In the genomic region with DNA sequence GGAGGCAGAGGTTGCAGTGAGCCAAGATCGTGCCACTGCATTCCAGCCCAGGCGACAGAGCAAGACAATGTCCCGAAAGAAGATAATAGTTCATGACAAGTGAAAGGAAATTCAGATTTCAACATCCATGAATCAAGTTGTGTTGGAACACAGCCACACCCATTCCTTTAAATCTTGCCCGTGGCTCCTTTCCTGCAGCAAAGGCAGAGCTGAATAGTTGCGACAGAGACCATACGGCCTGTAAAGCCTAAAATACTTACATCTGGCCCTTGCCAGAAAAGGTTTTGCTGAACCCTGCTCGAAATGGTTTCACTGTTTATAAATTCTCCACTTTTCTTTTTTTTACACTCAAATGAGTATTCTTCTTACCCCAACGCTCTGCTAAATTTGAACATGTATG, we compare ENCODE assay signal across 11 cellular contexts. TPM values are rescaled to one million over a fixed set of nuclear protein-coding genes. Genes with fewer than 3 reads are reported as not detected.
A peak's percentile ranks its signal among the peaks of the same experiment; 100 is the strongest.
DNase-seq lines count a peak whose midpoint lies in the region; ATAC-seq and TF ChIP-seq lines count a peak whose summit lies in the region.
"Had no signal": no experiment of that assay in that cellular context is flagged by ENCODE, and none has a peak within 500 bp of the region (broad histone marks: within the 10 kb centered on the region; RNA-seq: fewer than 3 reads in every experiment).

No MANE protein-coding gene starts in this region.

- H3K9me3 ChIP-seq in HEK293 (ENCODE audit: control insufficient read depth, insufficient read depth, low read depth, low read length) (no peaks in the 10 kb centered on the region), adipocyte (ENCODE audit: control insufficient read depth, low read length) (no peaks in the 10 kb centered on the region), hepatocyte (ENCODE audit: low read depth) (no peaks in the 10 kb centered on the region)

- H3K9me3 Mint-ChIP-seq in activated CD8-positive, alpha-beta T cell treated with anti-CD3 and anti-CD28 coated beads, Interleukin-2, amount 10 ng/mL, durations not matched to agents 7 days and 5 days (ENCODE audit: insufficient read depth) = no peaks in the 10 kb centered on the region

- POLR2A ChIA-PET in HEK293 (lab: Yijun Ruan, JAX) = interaction anchor here (0.7 kb wide), 1 partner anchor 1077 kb away, joined by 3 read pairs; no protein-coding TSS in a partner anchor
- POLR2A ChIA-PET in activated CD8-positive, alpha-beta T cell treated with anti-CD3 and anti-CD28 coated beads, Interleukin-2, amount 10 ng/mL, durations not matched to agents 7 days and 5 days (lab: Charles Lee) = interaction anchor here (1.5 kb wide), 1 partner anchor 20 kb away, joined by 6 read pairs; no protein-coding TSS in a partner anchor

- H3K9ac ChIP-seq in adipocyte (ENCODE audit: low read length) = peak overlapping the region; percentile 4

- no peaks in the 10 kb centered on the region for H3K36me3 ChIP-seq in ACC112 (ENCODE audit: insufficient read depth, low read length)
- no peaks in the 10 kb centered on the region for H3K36me3 ChIP-seq in HEK293 (ENCODE audit: control insufficient read depth in 2 of 2, insufficient read depth in 1 of 2, low read length in 2 of 2)
- no peaks in the 10 kb centered on the region for H3K36me3 ChIP-seq in adipocyte (ENCODE audit: control insufficient read depth, insufficient read depth, low read length, severe bottlenecking)
- H3K36me3 ChIP-seq in hepatocyte (replicated peaks; ENCODE audit: insufficient read depth, low read depth) = no peaks in the 10 kb centered on the region

- no peaks in the 10 kb centered on the region for H4K20me1 ChIP-seq in hepatocyte (ENCODE audit: insufficient read depth, poor library complexity, severe bottlenecking)

- H3K4me1 ChIP-seq in ACC112 (ENCODE audit: control insufficient read depth, insufficient read depth, low read length, unreplicated experiment) (peaks cover 9% of the 10 kb centered on the region), HEK293 (ENCODE audit: control insufficient read depth, insufficient read depth, low read length) (no peaks in the 10 kb centered on the region), adipocyte (ENCODE audit: control insufficient read depth, insufficient read depth, low read length) (peaks cover 30% of the 10 kb centered on the region), hepatocyte (ENCODE audit: insufficient read depth) (no peaks in the 10 kb centered on the region)

- no peak overlapping the region for H3K4me2 ChIP-seq in hepatocyte

- H3K4me3 ChIP-seq in ACC112 (ENCODE audit: low read depth, low read length) (no peak overlapping the region), HEK293 (ENCODE audit: low read depth, low read length) (no peak overlapping the region), adipocyte (ENCODE audit: low read length) (no peak overlapping the region), hepatocyte (no peak overlapping the region)

- H3K4me3 Mint-ChIP-seq in activated CD8-positive, alpha-beta T cell treated with anti-CD3 and anti-CD28 coated beads, Interleukin-2, amount 10 ng/mL, durations not matched to agents 7 days and 5 days = no peak overlapping the region
- H3K4me3 Mint-ChIP-seq: activated naive CD8-positive, alpha-beta T cell had no signal

- H3K27ac ChIP-seq in ACC112 (ENCODE audit: low read depth, low read length) (peak overlapping the region; percentile 47; the same call in 1 of the 2 replicates), HEK293 (ENCODE audit: extremely low read depth, low read depth, low read length) (no peak overlapping the region), hepatocyte (no peak overlapping the region)

- H3K79me2 ChIP-seq in ACC112 (ENCODE audit: control insufficient read depth, insufficient read depth, low read length, unreplicated experiment) = no peaks in the 10 kb centered on the region
- H3K79me2 ChIP-seq in hepatocyte = no peaks in the 10 kb centered on the region

- no peaks in the 10 kb centered on the region for H3K4me1 Mint-ChIP-seq in activated CD8-positive, alpha-beta T cell treated with anti-CD3 and anti-CD28 coated beads, Interleukin-2, amount 10 ng/mL, durations not matched to agents 7 days and 5 days (ENCODE audit: low read depth)

- H3K36me3 Mint-ChIP-seq in activated CD8-positive, alpha-beta T cell treated with anti-CD3 and anti-CD28 coated beads, Interleukin-2, amount 10 ng/mL, durations not matched to agents 7 days and 5 days (ENCODE audit: low read depth) = no peaks in the 10 kb centered on the region
- H3K36me3 Mint-ChIP-seq: activated naive CD8-positive, alpha-beta T cell had no signal

- H3K27me3 Mint-ChIP-seq in activated CD8-positive, alpha-beta T cell treated with anti-CD3 and anti-CD28 coated beads, Interleukin-2, amount 10 ng/mL, durations not matched to agents 7 days and 5 days (ENCODE audit: low read depth) = peaks cover 3% of the 10 kb centered on the region
- H3K27me3 Mint-ChIP-seq: activated naive CD8-positive, alpha-beta T cell had no signal

- H3K27ac Mint-ChIP-seq in activated CD8-positive, alpha-beta T cell treated with anti-CD3 and anti-CD28 coated beads, Interleukin-2, amount 10 ng/mL, durations not matched to agents 7 days and 5 days = no peak overlapping the region
- H3K27ac Mint-ChIP-seq: activated naive CD8-positive, alpha-beta T cell had no signal

- CTCF ChIA-PET in HEK293 (lab: Yijun Ruan, JAX) = interaction anchor here (0.6 to 12.4 kb wide), 4 partner anchors 20 to 179 kb away, joined by 3 to 155 read pairs (median 6); partner anchors contain the start of gene ITPK1
- CTCF ChIA-PET in activated CD8-positive, alpha-beta T cell treated with anti-CD3 and anti-CD28 coated beads, Interleukin-2, amount 10 ng/mL, durations not matched to agents 7 days and 5 days (lab: Charles Lee) = interaction anchor here (1.0 to 4.1 kb wide), 10 partner anchors 14 to 188 kb away, joined by 3 to 101 read pairs (median 9); no protein-coding TSS in a partner anchor

- peak; percentile 98 for DNase-seq in adipocyte (ENCODE audit: low read depth)
- peak; percentile 62 for DNase-seq in hepatocyte (ENCODE audit: low spot score)
- DNase-seq in activated CD8-positive, alpha-beta T cell treated with anti-CD3 and anti-CD28 coated beads, Interleukin-2, amount 10 ng/mL, durations not matched to agents 7 days and 5 days = no peak
- DNase-seq: cortex of kidney, NCI-H2107 had no signal

- no peaks in the 10 kb centered on the region for H3K27me3 ChIP-seq in ACC112 (ENCODE audit: insufficient read depth, low read length)
- peaks cover 8% of the 10 kb centered on the region for H3K27me3 ChIP-seq in adipocyte (replicated peaks; ENCODE audit: control insufficient read depth, insufficient read depth, low read length)
- H3K27me3 ChIP-seq in hepatocyte = no peaks in the 10 kb centered on the region

- 48% methylated on average over 8 of the region's 8 CpGs for WGBS in hepatocyte (ENCODE audit: low lambda C conversion rate, missing lambda C conversion rate)

- TF ChIP-seq CTCF in HEK293 (tag by site-specific recombination; IDR thresholded peaks at IDR 0.05) = no peak
- TF ChIP-seq CTCF in hepatocyte (IDR thresholded peaks at IDR 0.05; ENCODE audit: poor library complexity) = no peak

- ATAC-seq in GM19395 (IDR thresholded peaks at IDR 0.05; ENCODE audit: unreplicated experiment) (no peak), GM19351 (IDR thresholded peaks at IDR 0.05; ENCODE audit: unreplicated experiment) (no peak), HG02588 (IDR thresholded peaks at IDR 0.05; ENCODE audit: unreplicated experiment) (no peak)
- no peak for ATAC-seq in activated CD8-positive, alpha-beta T cell treated with anti-CD3 and anti-CD28 coated beads, Interleukin-2, amount 10 ng/mL, durations not matched to agents 7 days and 5 days

- no peaks in the 10 kb centered on the region for H3K9me2 ChIP-seq in hepatocyte (replicated peaks; ENCODE audit: insufficient read depth)

- H2AFZ ChIP-seq in ACC112 (ENCODE audit: low read length, unreplicated experiment) (no peak overlapping the region), hepatocyte (no peak overlapping the region)

TF ChIP-seq in HEK293, 187 proteins besides CTCF, POLR2A, EP300 and RAD21:
- TF ChIP-seq, protein P1, sequence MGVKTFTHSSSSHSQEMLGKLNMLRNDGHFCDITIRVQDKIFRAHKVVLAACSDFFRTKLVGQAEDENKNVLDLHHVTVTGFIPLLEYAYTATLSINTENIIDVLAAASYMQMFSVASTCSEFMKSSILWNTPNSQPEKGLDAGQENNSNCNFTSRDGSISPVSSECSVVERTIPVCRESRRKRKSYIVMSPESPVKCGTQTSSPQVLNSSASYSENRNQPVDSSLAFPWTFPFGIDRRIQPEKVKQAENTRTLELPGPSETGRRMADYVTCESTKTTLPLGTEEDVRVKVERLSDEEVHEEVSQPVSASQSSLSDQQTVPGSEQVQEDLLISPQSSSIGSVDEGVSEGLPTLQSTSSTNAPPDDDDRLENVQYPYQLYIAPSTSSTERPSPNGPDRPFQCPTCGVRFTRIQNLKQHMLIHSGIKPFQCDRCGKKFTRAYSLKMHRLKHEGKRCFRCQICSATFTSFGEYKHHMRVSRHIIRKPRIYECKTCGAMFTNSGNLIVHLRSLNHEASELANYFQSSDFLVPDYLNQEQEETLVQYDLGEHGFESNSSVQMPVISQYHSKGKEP (tag by site-specific recombination; IDR thresholded peaks at IDR 0.05) = no peak; the same call in 1 of the 2 replicates
- TF ChIP-seq PRDM1 (tag by site-specific recombination; IDR thresholded peaks at IDR 0.05) = peak; percentile 5; the same call in 1 of the 2 replicates
TF ChIP-seq in HEK293: peak in this region for 1.

RNA-seq across cellular contexts. Expression of gene ITPK1, which starts 17.8 kb away (rescaled TPM):
- total RNA-seq in hepatocyte = 55.9 and 66.7 TPM in 2 replicates
- polyA plus RNA-seq in hepatocyte = 47.4 and 49.8 TPM in 2 replicates
- 100 to 1,000 TPM; 103 to 107 TPM for total RNA-seq in activated CD8-positive, alpha-beta T cell treated with anti-CD3 and anti-CD28 coated beads, Interleukin-2, amount 10 ng/mL, durations not matched to agents 7 days and 5 days

RNA-seq across cellular contexts. Expression of gene MOAP1, which starts 51.2 kb away (rescaled TPM):
- 35.5 and 36.2 TPM in 2 replicates for total RNA-seq in hepatocyte
- 26.1 and 27.3 TPM in 2 replicates for polyA plus RNA-seq in hepatocyte
- total RNA-seq in activated CD8-positive, alpha-beta T cell treated with anti-CD3 and anti-CD28 coated beads, Interleukin-2, amount 10 ng/mL, durations not matched to agents 7 days and 5 days = 10 to 100 TPM; 21.0 to 21.5 TPM

RNA-seq across cellular contexts. Expression of gene LYSET, which starts 51.6 kb away (rescaled TPM):
- 17.5 and 17.8 TPM in 2 replicates for total RNA-seq in hepatocyte
- polyA plus RNA-seq in hepatocyte = 45.4 and 53.0 TPM in 2 replicates
- 10 to 100 TPM in 1 of 2 experiments, 1 to 10 TPM in 1; 9.7 to 10.6 TPM for total RNA-seq in activated CD8-positive, alpha-beta T cell treated with anti-CD3 and anti-CD28 coated beads, Interleukin-2, amount 10 ng/mL, durations not matched to agents 7 days and 5 days
